8 cellular contexts compared by ENCODE assay signal in genomic region chr17:39209317-39210092, GRCh38. TPM values are rescaled to one million over a fixed set of nuclear protein-coding genes. Genes with fewer than 3 reads are reported as not detected.
DNase-seq lines count a peak whose midpoint lies in the region; ATAC-seq lines count a peak whose summit lies in the region.

No MANE protein-coding gene starts in this region.

- H3K4me3 ChIP-seq in HUES48 (ENCODE audit: low read depth, low read length), result peak overlapping the region; percentile 52

- peak in 48 of 61 donors; percentile 11 to 89 (median 52) for DNase-seq in caudate nucleus (lab: John Stamatoyannopoulos, UW)
- DNase-seq in left lobe of liver (ENCODE audit: low spot score), result no peak
- peak; percentile 72 to 73 for DNase-seq in stimulated activated CD4-positive, alpha-beta T cell treated with anti-CD3 and anti-CD28 coated beads, Interleukin-2, amount 100 ng/mL, for 24 hours
- DNase-seq in LoVo (ENCODE audit: low spot score), result no peak

- no peak overlapping the region for H3K9ac ChIP-seq in HUES48 (ENCODE audit: low read depth, low read length)

- peaks cover 4% of the 10 kb centered on the region; the same call in 1 of the 2 replicates for H3K27me3 ChIP-seq in HUES48 (ENCODE audit: control insufficient read depth, insufficient read depth, low read length)

- peaks cover 8% of the 10 kb centered on the region for H3K36me3 ChIP-seq in HUES48 (ENCODE audit: control insufficient read depth, insufficient read depth, low read length)

- no peaks in the 10 kb centered on the region for H3K9me3 ChIP-seq in HUES48 (ENCODE audit: control insufficient read depth, insufficient read depth, low read length)

- peaks cover 15% of the 10 kb centered on the region for H3K4me1 ChIP-seq in HUES48 (ENCODE audit: control insufficient read depth, insufficient read depth, low read length)

- no peak overlapping the region for H3K27ac ChIP-seq in HUES48 (ENCODE audit: low read depth, low read length)
- peak overlapping the region; percentile 90 for H3K27ac ChIP-seq in caudate nucleus (ENCODE audit: low read depth, low read length)

- ATAC-seq in activated CD4-positive, CD25-positive, alpha-beta regulatory T cell treated with anti-CD3 and anti-CD28 coated beads, Interleukin-2, amount 50 U/mL, for 24 hours, result peak; percentile 80 to 85
- peak; percentile 15 for ATAC-seq in left lobe of liver
- no peak for ATAC-seq in HG02623 (IDR thresholded peaks at IDR 0.05; ENCODE audit: unreplicated experiment)
- ATAC-seq in GM18858 (IDR thresholded peaks at IDR 0.05; ENCODE audit: unreplicated experiment), result no peak

RNA-seq across cellular contexts. Expression of gene RPL19, which starts 9.4 kb away (rescaled TPM):
- 484 TPM for total RNA-seq in left lobe of liver

RNA-seq across cellular contexts. Expression of gene CACNB1, which starts 12.0 kb away (rescaled TPM):
- 0.40 TPM for total RNA-seq in left lobe of liver

RNA-seq across cellular contexts. Expression of gene STAC2, which starts 16.2 kb away (rescaled TPM):
- total RNA-seq in left lobe of liver, result not detected

RNA-seq across cellular contexts. Expression of gene ARL5C, which starts 43.5 kb away (rescaled TPM):
- total RNA-seq in left lobe of liver, result not detected

RNA-seq across cellular contexts. Expression of gene PLXDC1, which starts 58.1 kb away (rescaled TPM):
- 0.50 TPM for total RNA-seq in left lobe of liver

Comparison
In these comparisons a context has a peak if more than half of its experiments do, and no peak if none do; other contexts are left out.
1. ATAC-seq: peak in activated CD4-positive, CD25-positive, alpha-beta regulatory T cell treated with anti-CD3 and anti-CD28 coated beads, Interleukin-2, amount 50 U/mL, for 24 hours (2 of 2) and left lobe of liver (single experiment); none in HG02623 (single experiment) and GM18858 (single experiment).
2. DNase-seq: peak in caudate nucleus (48 of 61) and stimulated activated CD4-positive, alpha-beta T cell treated with anti-CD3 and anti-CD28 coated beads, Interleukin-2, amount 100 ng/mL, for 24 hours (2 of 2); none in left lobe of liver (single experiment) and LoVo (single experiment).